ENCODE assay signal across 27 cellular contexts in genomic region chr5:113950186-113950585, GRCh38.
"Had no signal": no experiment of that assay in that cellular context is flagged by ENCODE, and none has a peak within 500 bp of the region (broad histone marks: within the 10 kb centered on the region; RNA-seq: fewer than 3 reads in every experiment).

No MANE protein-coding gene starts in this region.

- H3K27ac ChIP-seq: adrenal gland, brain microvascular endothelial cell, KMS-11 had no signal

- DNase-seq: activated CD4-positive, alpha-beta T cell treated with anti-CD3 and anti-CD28 coated beads for 36 hours; activated CD4-positive, alpha-beta T cell treated with anti-CD3 and anti-CD28 coated beads, Interleukin-2, amount 10 ng/mL, durations not matched to agents 7 days and 5 days; activated CD4-positive, alpha-beta T cell treated with anti-CD3 and anti-CD28 coated beads, Interleukin-2, amount 50 U/mL, for 48 hours; activated CD8-positive, alpha-beta T cell treated with anti-CD3 and anti-CD28 coated beads, Interleukin-2, amount 10 ng/mL, durations not matched to agents 7 days and 5 days; activated gamma-delta T cell; activated naive CD4-positive, alpha-beta T cell treated with Interleukin-2 at 50 U/mL for 16 hours; activated T-cell treated with anti-CD3 and anti-CD28 coated beads, Interleukin-2, amount 50 U/mL, for 24 hours; adrenal gland; brain microvascular endothelial cell; central memory CD4-positive, alpha-beta T cell; NCI-H1092 treated with DMSO at 0.1 percent for 48 hours; NCI-H1417; NCI-H146; NCI-H187 treated with DMSO at 0.1 percent for 48 hours; NCI-H2081; NCI-H2171 treated with DMSO at 0.1 percent for 48 hours; NCI-H2227 treated with DMSO at 0.1 percent for 48 hours; NCI-H510A treated with DMSO at 0.1 percent for 48 hours; NCI-H526 treated with DMSO at 0.1 percent for 48 hours; NCI-H774; SW 1271; T-helper 1 cell; T-helper 2 cell; T-helper 9 cell had no signal

- ATAC-seq: activated CD4-positive, alpha-beta T cell treated with anti-CD3 and anti-CD28 coated beads for 36 hours; activated CD4-positive, CD25-positive, alpha-beta regulatory T cell treated with anti-CD3 and anti-CD28 coated beads, Interleukin-2, amount 50 U/mL, for 24 hours; activated CD8-positive, alpha-beta T cell treated with anti-CD3 and anti-CD28 coated beads, Interleukin-2, amount 10 ng/mL, durations not matched to agents 7 days and 5 days; Panc1 had no signal
